8 cellular contexts compared by ENCODE assay signal in genomic region chr6:130697661-130698535, GRCh38.
DNase-seq lines count a peak whose midpoint lies in the region; ATAC-seq, FAIRE-seq and TF ChIP-seq lines count a peak whose summit lies in the region.

No MANE protein-coding gene starts in this region.

- H3K4me1 ChIP-seq in astrocyte (ENCODE audit: insufficient read depth, low read length) (peaks cover 7% of the 10 kb centered on the region), keratinocyte (ENCODE audit: control insufficient read depth, extremely low read depth, insufficient read depth, low read length) (peaks cover 14% of the 10 kb centered on the region)

- TF ChIP-seq CTCF in astrocyte (IDR thresholded peaks at IDR 0.05; ENCODE audit: insufficient read depth, low read depth, low read length) (peak; percentile 98), keratinocyte (optimal IDR thresholded peaks at IDR 0.05 in 1 of 3, IDR thresholded peaks at IDR 0.05 in 1 of 3, conservative IDR thresholded peaks at IDR 0.05 in 1 of 3; ENCODE audit: extremely low read depth in 1 of 3, insufficient read depth in 2 of 3, low read length in 3 of 3) (peak; percentile 73 to 83 (median 78))

- peaks cover 1% of the 10 kb centered on the region for H3K27me3 Mint-ChIP-seq in astrocyte (ENCODE audit: low read depth, unreplicated experiment)

- H3K9ac ChIP-seq in astrocyte (ENCODE audit: low read length) (peak overlapping the region; percentile 52), keratinocyte (ENCODE audit: control insufficient read depth, extremely low read depth, insufficient read depth, low read length) (no peak overlapping the region)

- H4K20me1 ChIP-seq in astrocyte (ENCODE audit: insufficient read depth, low read length) (no peaks in the 10 kb centered on the region), keratinocyte (ENCODE audit: control insufficient read depth, extremely low read depth, insufficient read depth, low read length) (no peaks in the 10 kb centered on the region)

- no peaks in the 10 kb centered on the region for H3K4me1 Mint-ChIP-seq in astrocyte (ENCODE audit: low read depth, unreplicated experiment)

- no peak overlapping the region for H3K4me3 Mint-ChIP-seq in astrocyte (ENCODE audit: unreplicated experiment)

- H3K36me3 Mint-ChIP-seq in astrocyte (ENCODE audit: low read depth, unreplicated experiment) = peaks cover 1% of the 10 kb centered on the region

- H3K9me3 Mint-ChIP-seq in astrocyte (ENCODE audit: unreplicated experiment) = no peaks in the 10 kb centered on the region

- no peaks in the 10 kb centered on the region for H3K27me3 ChIP-seq in astrocyte (ENCODE audit: insufficient read depth, low read length)
- H3K27me3 ChIP-seq in keratinocyte (ENCODE audit: control insufficient read depth, extremely low read depth, insufficient read depth, low read length) = no peaks in the 10 kb centered on the region

- no peak overlapping the region for H3K27ac Mint-ChIP-seq in astrocyte (ENCODE audit: unreplicated experiment)

- H3K4me2 ChIP-seq in astrocyte (ENCODE audit: low read length) (no peak overlapping the region), keratinocyte (ENCODE audit: control insufficient read depth, extremely low read depth, insufficient read depth, low read depth, low read length) (peak overlapping the region; percentile 36)

- H3K27ac ChIP-seq in astrocyte (ENCODE audit: low read depth, low read length) (peak overlapping the region; percentile 45), keratinocyte (ENCODE audit: control insufficient read depth, insufficient read depth, low read length) (no peak overlapping the region)

- dilution Hi-C loops in keratinocyte (cut with MboI; ENCODE audit: extremely low pct_ligation_motif_present, low sequenced_read_pairs) = no loop called here

- peak; percentile 83 for ATAC-seq in GM19467 (IDR thresholded peaks at IDR 0.05; ENCODE audit: unreplicated experiment)
- ATAC-seq in HG03558 (IDR thresholded peaks at IDR 0.05; ENCODE audit: extremely low read depth, unreplicated experiment) = peak; percentile 78

- no peaks in the 10 kb centered on the region for H3K9me1 ChIP-seq in keratinocyte (ENCODE audit: control insufficient read depth, extremely low read depth, insufficient read depth, low read length)

- DNase-seq in DMS153 (lab: John Stamatoyannopoulos, UW) = peak; percentile 4
- peak; percentile 34 for DNase-seq in SW480 (ENCODE audit: low spot score)
- peak; percentile 37 for DNase-seq in astrocyte (ENCODE audit: low read depth)
- DNase-seq in keratinocyte (ENCODE audit: low read depth, low spot score) = no peak
- peak; percentile 44 to 54 for DNase-seq in stimulated activated CD4-positive, alpha-beta T cell treated with anti-CD3 and anti-CD28 coated beads, Interleukin-4, amount 100 ng/mL, for 4 hours
- no peak for DNase-seq in cerebellum (ENCODE audit: low spot score)

- H3K79me2 ChIP-seq in astrocyte (ENCODE audit: insufficient read depth, low read length) (no peaks in the 10 kb centered on the region), keratinocyte (ENCODE audit: control insufficient read depth, insufficient read depth, low read length) (no peaks in the 10 kb centered on the region)

- H3K36me3 ChIP-seq in astrocyte (ENCODE audit: insufficient read depth, low read length) (no peaks in the 10 kb centered on the region), keratinocyte (ENCODE audit: control insufficient read depth in 2 of 2, extremely low read depth in 1 of 2, insufficient read depth in 2 of 2, low read length in 2 of 2) (no peaks in the 10 kb centered on the region)

- no peak overlapping the region for H3K4me3 ChIP-seq in astrocyte (ENCODE audit: insufficient read depth, low read depth, low read length)
- no peak overlapping the region for H3K4me3 ChIP-seq in keratinocyte (ENCODE audit: control insufficient read depth in 2 of 3, extremely low read depth in 1 of 3, insufficient read depth in 2 of 3, low read depth in 1 of 3, low read length in 3 of 3)

- FAIRE-seq in astrocyte (lab: Jason Lieb, UNC) = peak; percentile 89
- peak; percentile 53 for FAIRE-seq in keratinocyte (lab: Jason Lieb, UNC)

- H2AFZ ChIP-seq in astrocyte (ENCODE audit: low read depth, low read length) = peak overlapping the region; percentile 11
- H2AFZ ChIP-seq in keratinocyte (ENCODE audit: control insufficient read depth, low read length) = peak overlapping the region; percentile 60

- no peaks in the 10 kb centered on the region for H3K9me3 ChIP-seq in astrocyte (ENCODE audit: insufficient read depth, low read depth, low read length)
- H3K9me3 ChIP-seq in keratinocyte (ENCODE audit: control insufficient read depth, low read depth, low read length) = no peaks in the 10 kb centered on the region

Comparison
In these comparisons a context has a peak if more than half of its experiments do, and no peak if none do; other contexts are left out.
1. DNase-seq: peak in DMS153 (single experiment), SW480 (single experiment), astrocyte (single experiment) and stimulated activated CD4-positive, alpha-beta T cell treated with anti-CD3 and anti-CD28 coated beads, Interleukin-4, amount 100 ng/mL, for 4 hours (2 of 2); none in keratinocyte (single experiment) and cerebellum (single experiment).